ENCODE assay signal across 8 cellular contexts in genomic region chr3:138433892-138434275, GRCh38. TPM values are rescaled to one million over a fixed set of nuclear protein-coding genes. Genes with fewer than 3 reads are reported as not detected.
DNase-seq lines count a peak whose midpoint lies in the region; ATAC-seq, FAIRE-seq and TF ChIP-seq lines count a peak whose summit lies in the region.

No MANE protein-coding gene starts in this region.

- no peaks in the 10 kb centered on the region for H3K36me3 ChIP-seq in thymus (ENCODE audit: control insufficient read depth, insufficient read depth)

- peaks cover 11% of the 10 kb centered on the region for H3K4me1 Mint-ChIP-seq in activated T-cell treated with anti-CD3 and anti-CD28 coated beads, Interleukin-2, amount 50 U/mL, for 4 hours (ENCODE audit: low read depth)

- peaks cover 34% of the 10 kb centered on the region for H3K27me3 ChIP-seq in thymus (ENCODE audit: control insufficient read depth, insufficient read depth)

- H3K4me3 Mint-ChIP-seq in activated T-cell treated with anti-CD3 and anti-CD28 coated beads, Interleukin-2, amount 50 U/mL, for 4 hours, result peak overlapping the region; percentile 62

- FAIRE-seq in H54 (lab: Jason Lieb, UNC), result no peak

- no peak for TF ChIP-seq CTCF in astrocyte of the cerebellum (IDR thresholded peaks at IDR 0.05; ENCODE audit: low read depth, low read length, missing control alignments)

- no peaks in the 10 kb centered on the region for H3K9me3 ChIP-seq in thymus (ENCODE audit: control insufficient read depth)

- no peak for ATAC-seq in activated T-cell treated with anti-CD3 and anti-CD28 coated beads, Interleukin-2, amount 50 U/mL, for 4 hours

- peaks cover 9% of the 10 kb centered on the region for H3K4me1 ChIP-seq in thymus (ENCODE audit: control insufficient read depth, insufficient read depth, low read length)

- TF ChIP-seq POLR2A in H54 (IDR thresholded peaks at IDR 0.05; ENCODE audit: low read depth, low read length), result no peak

- DNase-seq in activated T-cell treated with anti-CD3 and anti-CD28 coated beads, Interleukin-2, amount 50 U/mL, for 4 hours, result no peak
- DNase-seq in activated T-cell treated with anti-CD3 and anti-CD28 coated beads, Interleukin-2, amount 50 U/mL, for 48 hours, result no peak
- DNase-seq in astrocyte of the cerebellum (ENCODE audit: low read depth) (no peak), mesenteric fat pad (ENCODE audit: low spot score) (peak; percentile 71), H54 (ENCODE audit: insufficient read length, low spot score) (no peak), HK-2 (ENCODE audit: unreplicated experiment) (no peak)
- DNase-seq in stimulated activated CD8-positive, alpha-beta memory T cell treated with anti-CD3 and anti-CD28 coated beads, Interleukin-4, amount 100 ng/mL, for 48 hours, result no peak

- H3K27ac ChIP-seq in thymus (ENCODE audit: low read depth), result no peak overlapping the region

- H3K4me3 ChIP-seq in astrocyte of the cerebellum (ENCODE audit: low read depth, low read length), result peak overlapping the region; percentile 41
- peak overlapping the region; percentile 41 for H3K4me3 ChIP-seq in thymus (ENCODE audit: low read length)

- no peaks in the 10 kb centered on the region for H3K36me3 Mint-ChIP-seq in activated T-cell treated with anti-CD3 and anti-CD28 coated beads, Interleukin-2, amount 50 U/mL, for 4 hours (ENCODE audit: insufficient read depth)

- H3K9me3 Mint-ChIP-seq in activated T-cell treated with anti-CD3 and anti-CD28 coated beads, Interleukin-2, amount 50 U/mL, for 4 hours, result no peaks in the 10 kb centered on the region

- 29% methylated on average over 16 of the region's 16 CpGs for WGBS in thymus

- peaks cover 55% of the 10 kb centered on the region for H3K27me3 Mint-ChIP-seq in activated T-cell treated with anti-CD3 and anti-CD28 coated beads, Interleukin-2, amount 50 U/mL, for 4 hours (ENCODE audit: low read depth)

- in situ Hi-C loops in astrocyte of the cerebellum (cut with HindIII; ENCODE audit: low sequenced_read_pairs), result no loop called here

RNA-seq across cellular contexts. Expression of gene ESYT3, which starts 0.5 kb away (rescaled TPM):
- under 1 TPM; 0.05 to 0.19 (median 0.13) TPM for total RNA-seq in activated T-cell treated with anti-CD3 and anti-CD28 coated beads, Interleukin-2, amount 50 U/mL, for 4 hours
- total RNA-seq in mesenteric fat pad, result 0.19 TPM
- polyA plus RNA-seq in thymus, result 0.27 TPM
